Comparison of ENCODE assay signal across 9 cellular contexts in the genomic region with DNA sequence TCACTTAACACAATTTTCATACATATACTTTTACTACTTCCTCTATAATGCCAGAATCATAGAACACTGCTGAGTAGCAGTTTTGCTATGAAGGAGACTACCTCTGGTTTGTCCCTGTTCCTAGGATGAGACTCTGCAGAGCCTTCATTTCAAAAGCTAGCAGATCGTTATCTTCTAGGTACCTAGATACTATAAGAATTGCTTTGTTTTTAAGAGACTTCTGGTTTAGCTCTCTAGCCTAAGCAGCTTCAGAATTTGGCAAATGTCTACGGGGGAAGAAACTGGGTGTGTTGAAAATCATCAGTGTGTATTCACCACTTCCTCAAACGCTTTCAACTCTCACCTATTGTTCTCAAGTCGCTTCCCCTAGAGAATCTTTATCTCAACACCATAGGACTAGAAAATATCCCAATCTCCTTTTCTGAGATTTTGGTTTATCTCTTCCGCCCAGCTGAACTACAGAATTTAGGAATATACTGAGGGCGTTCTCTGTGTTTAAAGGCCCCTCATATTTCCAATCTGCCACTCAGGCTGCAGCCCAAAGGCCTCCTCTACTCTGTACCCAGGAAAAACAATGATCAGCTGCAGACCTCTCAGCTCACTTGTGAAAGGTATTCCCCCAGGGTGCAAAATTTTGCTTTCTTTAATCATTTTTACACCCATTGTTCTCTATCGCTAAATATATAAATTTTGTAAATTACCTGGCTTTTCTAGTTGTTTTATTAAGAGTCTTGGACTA. TPM values are rescaled to one million over a fixed set of nuclear protein-coding genes. Genes with fewer than 3 reads are reported as not detected.
DNase-seq lines count a peak whose midpoint lies in the region; ATAC-seq and TF ChIP-seq lines count a peak whose summit lies in the region.
"Had no signal": no experiment of that assay in that cellular context is flagged by ENCODE, and none has a peak within 500 bp of the region (broad histone marks: within the 10 kb centered on the region; RNA-seq: fewer than 3 reads in every experiment).

No MANE protein-coding gene starts in this region.

- POLR2A ChIA-PET in activated CD4-positive, alpha-beta T cell treated with anti-CD3 and anti-CD28 coated beads for 36 hours (lab: Charles Lee) = interaction anchor here (0.6 to 1.2 kb wide), 2 partner anchors 13 to 26 kb away, joined by 3 to 4 read pairs; no protein-coding TSS in a partner anchor

- CTCF ChIA-PET in activated CD4-positive, alpha-beta T cell treated with anti-CD3 and anti-CD28 coated beads for 36 hours (lab: Charles Lee) = interaction anchor here (0.9 to 1.3 kb wide), 4 partner anchors 9 to 96 kb away, joined by 3 to 5 read pairs (median 3); no protein-coding TSS in a partner anchor

- TF ChIP-seq CTCF in SU-DHL-6 (IDR thresholded peaks at IDR 0.05; ENCODE audit: insufficient read depth, low read length, poor library complexity, severe bottlenecking) (no peak), parathyroid adenoma (IDR thresholded peaks at IDR 0.05) (no peak)

- H3K4me3 Mint-ChIP-seq in activated CD4-positive, alpha-beta T cell treated with anti-CD3 and anti-CD28 coated beads for 36 hours = peak overlapping the region; percentile 55

- intact Hi-C loops in activated CD4-positive, alpha-beta T cell treated with anti-CD3 and anti-CD28 coated beads for 36 hours (cut with DNase I, micrococcal nuclease) = loop anchor here in 1 of 2 experiments (2.0 kb wide), 1 partner anchor 17 kb away; no protein-coding TSS in a partner anchor

- H3K36me3 Mint-ChIP-seq in activated CD4-positive, alpha-beta T cell treated with anti-CD3 and anti-CD28 coated beads for 36 hours (ENCODE audit: low read depth) = peaks cover 78% of the 10 kb centered on the region

- H3K27ac Mint-ChIP-seq in activated CD4-positive, alpha-beta T cell treated with anti-CD3 and anti-CD28 coated beads for 36 hours = peak overlapping the region; percentile 95

- peak overlapping the region; percentile 27 for H3K9ac ChIP-seq in SU-DHL-6 (ENCODE audit: low read length)
- H3K9ac ChIP-seq in parathyroid adenoma = no peak overlapping the region

- H3K79me2 ChIP-seq in SU-DHL-6 (ENCODE audit: insufficient read depth, low read length) (peaks cover 100% of the 10 kb centered on the region), parathyroid adenoma (peaks cover 56% of the 10 kb centered on the region)

- ATAC-seq in activated CD4-positive, alpha-beta T cell treated with anti-CD3 and anti-CD28 coated beads for 36 hours = peak; percentile 84
- peak; percentile 91 for ATAC-seq in HG02973 (IDR thresholded peaks at IDR 0.05; ENCODE audit: unreplicated experiment)

- H3K4me1 Mint-ChIP-seq in activated CD4-positive, alpha-beta T cell treated with anti-CD3 and anti-CD28 coated beads for 36 hours = peaks cover 88% of the 10 kb centered on the region

- peaks cover 18% of the 10 kb centered on the region for H4K20me1 ChIP-seq in SU-DHL-6 (ENCODE audit: low read depth, low read length)

- peaks cover 12% of the 10 kb centered on the region for H3K4me1 ChIP-seq in parathyroid adenoma

- peaks cover 6% of the 10 kb centered on the region; the same call in 1 of the 2 replicates for H3K9me3 ChIP-seq in SU-DHL-6 (ENCODE audit: insufficient read depth, low read length)
- H3K9me3 ChIP-seq in parathyroid adenoma (ENCODE audit: control insufficient read depth, low read length) = no peaks in the 10 kb centered on the region

- H2AFZ ChIP-seq in SU-DHL-6 (ENCODE audit: low read depth, low read length, severe bottlenecking) (no peak overlapping the region), parathyroid adenoma (no peak overlapping the region)

- H3K4me2 ChIP-seq in SU-DHL-6 (ENCODE audit: low read depth, low read length, poor library complexity, severe bottlenecking) = peak overlapping the region; percentile 67
- H3K4me2 ChIP-seq in parathyroid adenoma (ENCODE audit: low read length) = peak overlapping the region; percentile 9

- peaks cover 5% of the 10 kb centered on the region for H3K36me3 ChIP-seq in SU-DHL-6 (ENCODE audit: low read length)
- H3K36me3 ChIP-seq in parathyroid adenoma (ENCODE audit: control insufficient read depth, insufficient read depth, low read length) = no peaks in the 10 kb centered on the region

- peak overlapping the region; percentile 27 for H3K4me3 ChIP-seq in SU-DHL-6 (ENCODE audit: insufficient read depth, low read length, poor library complexity, severe bottlenecking)
- no peak overlapping the region for H3K4me3 ChIP-seq in parathyroid adenoma (ENCODE audit: low read depth, low read length)
- H3K4me3 ChIP-seq: SK-N-MC had no signal

- peaks cover 19% of the 10 kb centered on the region; the same call in 1 of the 2 replicates for H3F3A ChIP-seq in SU-DHL-6 (ENCODE audit: insufficient read depth)

- H3K9me2 ChIP-seq in SU-DHL-6 (replicated peaks; ENCODE audit: insufficient read depth, low read length) = no peaks in the 10 kb centered on the region

- peaks cover 31% of the 10 kb centered on the region for H3K9me3 Mint-ChIP-seq in activated CD4-positive, alpha-beta T cell treated with anti-CD3 and anti-CD28 coated beads for 36 hours (ENCODE audit: low read depth)

- H3K27me3 Mint-ChIP-seq in activated CD4-positive, alpha-beta T cell treated with anti-CD3 and anti-CD28 coated beads for 36 hours = no peaks in the 10 kb centered on the region

- DNase-seq in activated CD4-positive, alpha-beta T cell treated with anti-CD3 and anti-CD28 coated beads for 36 hours = no peak
- no peak for DNase-seq in activated CD4-positive, alpha-beta T cell treated with anti-CD3 and anti-CD28 coated beads for 48 hours
- DNase-seq in kidney glomerular epithelial cell (lab: John Stamatoyannopoulos, UW) (no peak), ureter (ENCODE audit: low spot score) (no peak), T1000 (lab: John Stamatoyannopoulos, UW) (no peak)

- H3K27ac ChIP-seq in SU-DHL-6 (ENCODE audit: low read depth, low read length) (peak overlapping the region; percentile 73), parathyroid adenoma (no peak overlapping the region)
- H3K27ac ChIP-seq: SK-N-MC had no signal

- H3K27me3 ChIP-seq in SU-DHL-6 (ENCODE audit: low read length) (no peaks in the 10 kb centered on the region), parathyroid adenoma (ENCODE audit: control insufficient read depth, insufficient read depth, low read length) (no peaks in the 10 kb centered on the region)

RNA-seq across cellular contexts. Expression of gene SMAD2, which starts 28.7 kb away (rescaled TPM):
- total RNA-seq in activated CD4-positive, alpha-beta T cell treated with anti-CD3 and anti-CD28 coated beads for 36 hours = 100 to 1,000 TPM; 169 to 178 TPM
- 128 TPM for total RNA-seq in ureter
